Comparison of ENCODE assay signal across 1 cellular context in the genomic region with DNA sequence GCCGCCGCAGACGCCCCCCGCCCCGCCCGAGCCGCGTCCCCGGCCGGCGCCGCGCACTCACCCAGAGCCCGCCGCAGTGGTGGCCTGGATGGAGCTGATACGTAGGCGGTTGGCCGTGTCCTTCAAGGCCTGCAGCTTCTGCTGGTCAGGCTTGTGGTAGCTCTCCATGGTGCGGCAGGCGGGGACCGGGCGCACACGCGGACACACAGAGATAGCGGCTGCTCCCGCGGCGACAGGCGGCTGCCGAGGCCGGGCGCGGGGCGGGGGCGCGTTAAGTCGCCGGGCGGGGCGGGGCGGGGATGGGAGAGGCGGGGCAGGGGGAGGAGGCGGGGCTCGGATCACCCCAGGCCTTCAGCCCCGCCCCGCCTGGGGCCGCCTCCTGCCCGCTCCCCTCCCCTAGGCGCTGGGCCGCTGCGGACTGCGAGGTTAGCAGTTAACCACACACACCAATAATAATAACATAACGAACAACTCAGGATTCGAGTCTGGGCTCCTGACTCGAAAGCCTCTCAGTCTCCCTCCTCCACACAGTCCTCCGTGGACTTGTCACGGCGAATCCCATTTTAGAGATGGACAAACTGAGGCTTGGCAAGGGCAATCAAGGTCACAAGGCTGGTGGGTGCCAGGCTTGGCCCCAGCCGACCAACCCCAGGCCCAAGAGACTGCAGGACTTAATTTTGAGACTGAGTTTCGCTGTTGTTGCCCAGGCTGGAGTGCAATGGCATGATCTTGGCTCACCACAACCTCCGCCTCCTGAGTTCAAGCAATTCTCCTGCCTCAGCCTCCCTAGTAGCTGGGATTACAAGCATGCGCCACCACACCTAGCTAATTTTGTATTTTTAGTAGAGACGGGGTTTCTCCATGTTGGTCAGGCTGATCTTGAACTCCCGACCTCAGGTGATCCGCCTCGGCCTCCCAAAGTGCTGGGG.
A peak's percentile ranks its signal among the peaks of the same experiment; 100 is the strongest.
TF ChIP-seq lines count a peak whose summit lies in the region.

A gene with protein sequence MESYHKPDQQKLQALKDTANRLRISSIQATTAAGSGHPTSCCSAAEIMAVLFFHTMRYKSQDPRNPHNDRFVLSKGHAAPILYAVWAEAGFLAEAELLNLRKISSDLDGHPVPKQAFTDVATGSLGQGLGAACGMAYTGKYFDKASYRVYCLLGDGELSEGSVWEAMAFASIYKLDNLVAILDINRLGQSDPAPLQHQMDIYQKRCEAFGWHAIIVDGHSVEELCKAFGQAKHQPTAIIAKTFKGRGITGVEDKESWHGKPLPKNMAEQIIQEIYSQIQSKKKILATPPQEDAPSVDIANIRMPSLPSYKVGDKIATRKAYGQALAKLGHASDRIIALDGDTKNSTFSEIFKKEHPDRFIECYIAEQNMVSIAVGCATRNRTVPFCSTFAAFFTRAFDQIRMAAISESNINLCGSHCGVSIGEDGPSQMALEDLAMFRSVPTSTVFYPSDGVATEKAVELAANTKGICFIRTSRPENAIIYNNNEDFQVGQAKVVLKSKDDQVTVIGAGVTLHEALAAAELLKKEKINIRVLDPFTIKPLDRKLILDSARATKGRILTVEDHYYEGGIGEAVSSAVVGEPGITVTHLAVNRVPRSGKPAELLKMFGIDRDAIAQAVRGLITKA (minus strand): TSS at position 248 of the 929 bp plus-strand sequence. CDS start 80 bp downstream, at position 168.

TF ChIP-seq in IMR-90, 13 proteins besides CTCF, POLR2A, EP300 and RAD21 (continued from another document):
- TF ChIP-seq RCOR1 (IDR thresholded peaks at IDR 0.05; ENCODE audit: insufficient replicate concordance, low read length) = peak; percentile 97
